In the genomic region with DNA sequence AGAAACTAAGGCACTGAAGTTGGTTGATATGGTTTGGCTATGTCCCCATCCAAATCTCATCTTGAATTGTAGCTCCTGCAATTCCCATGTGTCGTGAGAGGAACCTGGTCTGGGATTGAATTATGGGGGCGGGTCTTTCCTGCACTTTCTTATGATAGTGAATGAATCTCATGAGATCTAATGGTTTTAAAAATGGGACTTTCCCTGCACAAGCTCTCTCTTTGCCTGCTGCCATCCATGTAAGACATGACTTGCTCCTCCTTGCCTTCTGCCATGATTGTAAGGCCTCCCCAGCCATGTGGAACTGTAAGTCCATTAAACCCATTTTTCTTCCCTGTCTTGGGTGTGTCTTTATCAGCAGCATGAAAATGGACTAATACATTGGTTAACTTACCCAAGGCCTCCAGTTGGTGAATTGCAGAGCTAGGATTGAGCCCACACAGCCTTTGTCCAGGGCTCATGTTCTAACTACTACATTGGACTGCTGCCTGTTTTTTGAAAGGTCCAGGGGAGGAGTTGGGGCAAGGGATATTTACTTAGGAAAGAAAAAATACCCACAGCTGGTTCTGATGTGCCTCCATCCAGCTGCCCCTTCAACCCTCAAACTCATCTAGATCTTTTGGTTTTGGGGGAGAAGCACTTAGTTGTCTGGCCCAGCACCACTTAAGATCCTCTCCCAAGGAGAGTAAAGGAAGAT, we compare ENCODE assay signal across 22 cellular contexts.
"Had no signal": no experiment of that assay in that cellular context is flagged by ENCODE, and none has a peak within 500 bp of the region (broad histone marks: within the 10 kb centered on the region; RNA-seq: fewer than 3 reads in every experiment).

No MANE protein-coding gene starts in this region.

- H3K9me3 ChIP-seq: body of pancreas, heart right ventricle, lower lobe of right lung, right lobe of liver, testis, upper lobe of left lung had no signal

- H3K36me3 Mint-ChIP-seq: activated CD4-positive, alpha-beta memory T cell treated with anti-CD3 and anti-CD28 coated beads for 36 hours; stimulated activated naive B cell treated with anti-CD40 and anti-IgM and Interleukin-4, amounts not matched to agents 10 μg/mL and 1 μg/mL and 100 μg/mL, for 72 hours had no signal

- H3K4me3 ChIP-seq: body of pancreas, cardiac muscle cell, heart right ventricle, lower lobe of right lung, right lobe of liver, testis, upper lobe of left lung had no signal

- H3K27me3 ChIP-seq: body of pancreas, heart right ventricle, right lobe of liver, testis, upper lobe of left lung had no signal

- H3K27ac ChIP-seq: body of pancreas, cardiac muscle cell, heart right ventricle, lower lobe of right lung, right lobe of liver, testis, upper lobe of left lung had no signal

- ATAC-seq: body of pancreas; lower lobe of right lung; naive thymus-derived CD4-positive, alpha-beta T cell; right lobe of liver; stimulated activated naive B cell treated with anti-CD40 and anti-IgM and Interleukin-4, amounts not matched to agents 10 μg/mL and 1 μg/mL and 100 μg/mL, for 72 hours; T-helper 17 cell had no signal

- H3K36me3 ChIP-seq: cardiac muscle cell, heart right ventricle, lower lobe of right lung, right lobe of liver, upper lobe of left lung had no signal

- H3K27ac Mint-ChIP-seq: activated CD4-positive, alpha-beta memory T cell treated with anti-CD3 and anti-CD28 coated beads for 36 hours; activated naive CD4-positive, alpha-beta T cell treated with anti-CD3 and anti-CD28 coated beads for 36 hours; naive thymus-derived CD4-positive, alpha-beta T cell; stimulated activated naive B cell treated with anti-CD40 and anti-IgM and Interleukin-4, amounts not matched to agents 10 μg/mL and 1 μg/mL and 100 μg/mL, for 72 hours; T-helper 17 cell had no signal

- H3K4me1 ChIP-seq: body of pancreas, right lobe of liver had no signal

- H3K4me3 Mint-ChIP-seq: activated CD4-positive, alpha-beta memory T cell treated with anti-CD3 and anti-CD28 coated beads for 36 hours; activated naive CD4-positive, alpha-beta T cell treated with anti-CD3 and anti-CD28 coated beads for 36 hours; naive thymus-derived CD4-positive, alpha-beta T cell; neural crest cell; stimulated activated naive B cell treated with anti-CD40 and anti-IgM and Interleukin-4, amounts not matched to agents 10 μg/mL and 1 μg/mL and 100 μg/mL, for 72 hours; T-helper 17 cell had no signal

- H3K4me1 Mint-ChIP-seq: stimulated activated naive B cell treated with anti-CD40 and anti-IgM and Interleukin-4, amounts not matched to agents 10 μg/mL and 1 μg/mL and 100 μg/mL, for 72 hours; T-helper 17 cell had no signal

- H3K9me3 Mint-ChIP-seq: activated CD4-positive, alpha-beta memory T cell treated with anti-CD3 and anti-CD28 coated beads for 36 hours had no signal

- DNase-seq: activated CD4-positive, alpha-beta memory T cell treated with anti-CD3 and anti-CD28 coated beads for 36 hours; activated CD4-positive, alpha-beta T cell treated with anti-CD3 and anti-CD28 coated beads for 48 hours; activated CD4-positive, CD25-positive, alpha-beta regulatory T cell; activated naive CD4-positive, alpha-beta T cell treated with anti-CD3 and anti-CD28 coated beads for 36 hours; activated T-cell treated with anti-CD3 and anti-CD28 coated beads, Interleukin-2, amount 50 U/mL, for 48 hours; body of pancreas; dermis blood vessel endothelial cell; effector memory CD4-positive, alpha-beta T cell; heart right ventricle; lower lobe of right lung; naive thymus-derived CD4-positive, alpha-beta T cell; occipital lobe; right lobe of liver; stimulated activated CD4-positive, alpha-beta T cell treated with anti-CD3 and anti-CD28 coated beads, Interleukin-2, amount 100 ng/mL, for 48 hours; stimulated activated CD8-positive, alpha-beta memory T cell treated with anti-CD3 and anti-CD28 coated beads, Interleukin-4, amount 100 ng/mL, for 48 hours; stimulated activated naive B cell treated with anti-CD40 and anti-IgM and Interleukin-4, amounts not matched to agents 10 μg/mL and 1 μg/mL and 100 μg/mL, for 72 hours; SW 1271; T-helper 17 cell; testis; upper lobe of left lung had no signal
